ENCODE assay signal across 1 cellular context in the genomic region with DNA sequence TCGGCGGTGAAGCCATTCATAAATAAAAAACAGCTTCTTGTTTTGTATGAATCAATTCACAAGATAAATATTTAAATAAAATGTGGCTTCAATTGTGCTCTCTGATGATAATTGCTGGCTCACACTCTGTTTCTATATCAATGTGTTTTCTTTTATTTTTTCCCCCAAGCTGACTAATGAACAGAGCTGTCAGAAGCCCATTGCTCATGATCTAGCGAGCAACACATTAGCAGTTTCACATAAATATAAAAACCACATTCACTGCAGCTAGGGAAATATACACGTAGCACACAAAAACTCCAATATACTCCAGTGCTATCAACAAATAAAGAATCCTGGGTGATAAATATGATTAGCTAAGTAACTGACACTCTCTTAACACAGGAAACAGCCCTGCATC.
TF ChIP-seq lines count a peak whose summit lies in the region.

No MANE protein-coding gene starts in this region.

TF ChIP-seq in IMR-90, 13 proteins besides CTCF, POLR2A, EP300 and RAD21:
- TF ChIP-seq BHLHE40 (IDR thresholded peaks at IDR 0.05; ENCODE audit: low read depth, low read length) (no peak), NFE2L2 (IDR thresholded peaks at IDR 0.05; ENCODE audit: low read depth, low read length) (no peak), CEBPB (IDR thresholded peaks at IDR 0.05; ENCODE audit: low read depth, low read length) (no peak), SMC3 (IDR thresholded peaks at IDR 0.05; ENCODE audit: low read depth, low read length) (no peak), MAZ (IDR thresholded peaks at IDR 0.05; ENCODE audit: borderline replicate concordance, low read depth, low read length) (no peak), FOS (IDR thresholded peaks at IDR 0.05; ENCODE audit: low read depth, low read length) (no peak), RCOR1 (IDR thresholded peaks at IDR 0.05; ENCODE audit: insufficient replicate concordance, low read length) (no peak), CHD1 (IDR thresholded peaks at IDR 0.05; ENCODE audit: low read depth, low read length) (no peak), MXI1 (IDR thresholded peaks at IDR 0.05; ENCODE audit: borderline replicate concordance, low read depth, low read length) (no peak), MAFK (IDR thresholded peaks at IDR 0.05; ENCODE audit: low read depth, low read length) (no peak), RFX5 (IDR thresholded peaks at IDR 0.05; ENCODE audit: low read depth, low read length) (no peak)
- TF ChIP-seq, protein P1, sequence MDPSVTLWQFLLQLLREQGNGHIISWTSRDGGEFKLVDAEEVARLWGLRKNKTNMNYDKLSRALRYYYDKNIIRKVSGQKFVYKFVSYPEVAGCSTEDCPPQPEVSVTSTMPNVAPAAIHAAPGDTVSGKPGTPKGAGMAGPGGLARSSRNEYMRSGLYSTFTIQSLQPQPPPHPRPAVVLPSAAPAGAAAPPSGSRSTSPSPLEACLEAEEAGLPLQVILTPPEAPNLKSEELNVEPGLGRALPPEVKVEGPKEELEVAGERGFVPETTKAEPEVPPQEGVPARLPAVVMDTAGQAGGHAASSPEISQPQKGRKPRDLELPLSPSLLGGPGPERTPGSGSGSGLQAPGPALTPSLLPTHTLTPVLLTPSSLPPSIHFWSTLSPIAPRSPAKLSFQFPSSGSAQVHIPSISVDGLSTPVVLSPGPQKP (IDR thresholded peaks at IDR 0.05; ENCODE audit: borderline replicate concordance, low read depth, low read length): no peak
- TF ChIP-seq, protein P2, sequence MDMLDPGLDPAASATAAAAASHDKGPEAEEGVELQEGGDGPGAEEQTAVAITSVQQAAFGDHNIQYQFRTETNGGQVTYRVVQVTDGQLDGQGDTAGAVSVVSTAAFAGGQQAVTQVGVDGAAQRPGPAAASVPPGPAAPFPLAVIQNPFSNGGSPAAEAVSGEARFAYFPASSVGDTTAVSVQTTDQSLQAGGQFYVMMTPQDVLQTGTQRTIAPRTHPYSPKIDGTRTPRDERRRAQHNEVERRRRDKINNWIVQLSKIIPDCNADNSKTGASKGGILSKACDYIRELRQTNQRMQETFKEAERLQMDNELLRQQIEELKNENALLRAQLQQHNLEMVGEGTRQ (IDR thresholded peaks at IDR 0.05; ENCODE audit: low read depth, low read length): no peak
